ENCODE assay signal across 8 cellular contexts in genomic region chr12:93742086-93742934, GRCh38.
DNase-seq lines count a peak whose midpoint lies in the region; ATAC-seq and TF ChIP-seq lines count a peak whose summit lies in the region.

No MANE protein-coding gene starts in this region.

- H3K9me3 Mint-ChIP-seq in Calu3 (ENCODE audit: low read depth, unreplicated experiment), result no peaks in the 10 kb centered on the region
- no peaks in the 10 kb centered on the region for H3K9me3 Mint-ChIP-seq in activated naive CD4-positive, alpha-beta T cell treated with anti-CD3 and anti-CD28 coated beads, Interleukin-2, amount 10 ng/mL, durations not matched to agents 7 days and 5 days

- H3K27me3 Mint-ChIP-seq in Calu3 (ENCODE audit: unreplicated experiment), result no peaks in the 10 kb centered on the region
- peaks cover 10% of the 10 kb centered on the region for H3K27me3 Mint-ChIP-seq in activated naive CD4-positive, alpha-beta T cell treated with anti-CD3 and anti-CD28 coated beads, Interleukin-2, amount 10 ng/mL, durations not matched to agents 7 days and 5 days

- H3K27ac ChIP-seq in HUES6 (ENCODE audit: low read depth, low read length) (peak overlapping the region; percentile 86), RWPE2 (ENCODE audit: poor library complexity, severe bottlenecking) (peak overlapping the region; percentile 47)

- H3K36me3 Mint-ChIP-seq in Calu3 (ENCODE audit: insufficient read depth, unreplicated experiment), result peaks cover 15% of the 10 kb centered on the region
- no peaks in the 10 kb centered on the region for H3K36me3 Mint-ChIP-seq in activated naive CD4-positive, alpha-beta T cell treated with anti-CD3 and anti-CD28 coated beads, Interleukin-2, amount 10 ng/mL, durations not matched to agents 7 days and 5 days

- peak overlapping the region; percentile 74 for H3K9ac ChIP-seq in HUES6 (ENCODE audit: low read length)

- peak overlapping the region; percentile 62 for H2AFZ ChIP-seq in neuron (ENCODE audit: low read depth, low read length)

- intact Hi-C loops in Calu3 (cut with micrococcal nuclease; ENCODE audit: unreplicated experiment), result loop anchor here (2.0 to 5.0 kb wide), 2 partner anchors 172 to 240 kb away; no protein-coding TSS in a partner anchor

- H3K4me1 ChIP-seq in HUES6 (ENCODE audit: control insufficient read depth, insufficient read depth, low read length) (peaks cover 39% of the 10 kb centered on the region), RWPE2 (ENCODE audit: insufficient read depth, poor library complexity, severe bottlenecking) (peaks cover 31% of the 10 kb centered on the region), neuron (ENCODE audit: insufficient read depth, low read length) (peaks cover 50% of the 10 kb centered on the region)

- TF ChIP-seq CTCF in Calu3 (IDR thresholded peaks at IDR 0.05; ENCODE audit: unreplicated experiment), result peak; percentile 32
- TF ChIP-seq CTCF in RWPE2 (IDR thresholded peaks at IDR 0.05; ENCODE audit: poor library complexity, severe bottlenecking), result peak; percentile 88

- H3K36me3 ChIP-seq in HUES6 (ENCODE audit: control insufficient read depth, insufficient read depth, low read length) (no peaks in the 10 kb centered on the region), RWPE2 (ENCODE audit: low read depth) (no peaks in the 10 kb centered on the region; the same call in 1 of the 2 replicates), neuron (ENCODE audit: insufficient read depth, low read length) (no peaks in the 10 kb centered on the region)

- H3K27me3 ChIP-seq in HUES6 (ENCODE audit: control insufficient read depth, insufficient read depth, low read length), result no peaks in the 10 kb centered on the region
- H3K27me3 ChIP-seq in RWPE2 (ENCODE audit: insufficient read depth, poor library complexity, severe bottlenecking), result no peaks in the 10 kb centered on the region
- no peaks in the 10 kb centered on the region for H3K27me3 ChIP-seq in neuron (ENCODE audit: insufficient read depth, low read length)

- H3K4me1 Mint-ChIP-seq in Calu3 (ENCODE audit: low read depth, unreplicated experiment), result peaks cover 11% of the 10 kb centered on the region
- H3K4me1 Mint-ChIP-seq in activated naive CD4-positive, alpha-beta T cell treated with anti-CD3 and anti-CD28 coated beads, Interleukin-2, amount 10 ng/mL, durations not matched to agents 7 days and 5 days, result peaks cover 65% of the 10 kb centered on the region

- H3K27ac Mint-ChIP-seq in Calu3 (ENCODE audit: unreplicated experiment), result peak overlapping the region; percentile 3
- H3K27ac Mint-ChIP-seq in activated naive CD4-positive, alpha-beta T cell treated with anti-CD3 and anti-CD28 coated beads, Interleukin-2, amount 10 ng/mL, durations not matched to agents 7 days and 5 days, result peak overlapping the region; percentile 98

- H3K9me3 ChIP-seq in HUES6 (ENCODE audit: control insufficient read depth, insufficient read depth, low read depth, low read length) (no peaks in the 10 kb centered on the region), RWPE2 (ENCODE audit: severe bottlenecking) (no peaks in the 10 kb centered on the region), neuron (ENCODE audit: low read length) (no peaks in the 10 kb centered on the region)

- CTCF ChIA-PET in Calu3 (lab: Charles Lee), result interaction anchor here (1.2 to 1.9 kb wide), 3 partner anchors 172 to 360 kb away, joined by 3 to 10 read pairs (median 4); no protein-coding TSS in a partner anchor
- CTCF ChIA-PET in activated naive CD4-positive, alpha-beta T cell treated with anti-CD3 and anti-CD28 coated beads, Interleukin-2, amount 10 ng/mL, durations not matched to agents 7 days and 5 days (lab: Charles Lee), result interaction anchor here (0.6 to 3.7 kb wide), 13 partner anchors 10 to 792 kb away, joined by 3 to 12 read pairs (median 4); partner anchors contain the start of genes CRADD and SOCS2

- peak overlapping the region; percentile 64 for H3K4me3 Mint-ChIP-seq in Calu3 (ENCODE audit: low read depth, unreplicated experiment)
- peak overlapping the region; percentile 87 for H3K4me3 Mint-ChIP-seq in activated naive CD4-positive, alpha-beta T cell treated with anti-CD3 and anti-CD28 coated beads, Interleukin-2, amount 10 ng/mL, durations not matched to agents 7 days and 5 days

- H3K4me3 ChIP-seq in HUES6 (ENCODE audit: low read depth, low read length) (peak overlapping the region; percentile 68), RWPE2 (ENCODE audit: severe bottlenecking) (peak overlapping the region; percentile 43), neuron (ENCODE audit: low read length) (peak overlapping the region; percentile 73)

- no TSS peak for BruUV-seq in Calu3 (replicated peaks; lab: Mats Ljungman, UMichigan)

- DNase-seq in Calu3, result peak; percentile 78
- no peak for DNase-seq in RWPE2 (ENCODE audit: low spot score)
- DNase-seq in activated naive CD4-positive, alpha-beta T cell treated with anti-CD3 and anti-CD28 coated beads, Interleukin-2, amount 10 ng/mL, durations not matched to agents 7 days and 5 days, result peak; percentile 82
- DNase-seq in germinal center (ENCODE audit: low spot score), result peak; percentile 69
- DNase-seq in superior temporal gyrus (ENCODE audit: extremely low spot score), result peak; percentile 84

- ATAC-seq in GM21447 (IDR thresholded peaks at IDR 0.05; ENCODE audit: unreplicated experiment), result peak; percentile 84
- ATAC-seq in RWPE2 (ENCODE audit: low read depth), result peak; percentile 88
